Comparison of ENCODE assay signal across 18 cellular contexts in genomic region chr14:104953896-104954656, GRCh38. TPM values are rescaled to one million over a fixed set of nuclear protein-coding genes. Genes with fewer than 3 reads are reported as not detected.
"Had no signal": no experiment of that assay in that cellular context is flagged by ENCODE, and none has a peak within 500 bp of the region (broad histone marks: within the 10 kb centered on the region; RNA-seq: fewer than 3 reads in every experiment).

No MANE protein-coding gene starts in this region.

- ATAC-seq: activated CD4-positive, CD25-positive, alpha-beta regulatory T cell treated with anti-CD3 and anti-CD28 coated beads, Interleukin-2, amount 50 U/mL, for 24 hours; activated naive CD8-positive, alpha-beta T cell treated with anti-CD3 and anti-CD28 coated beads, Interleukin-2, amount 50 U/mL, for 24 hours; psoas muscle had no signal

- FAIRE-seq: astrocyte had no signal

- H3K4me1 ChIP-seq: psoas muscle, testis had no signal

- DNase-seq: activated CD4-positive, alpha-beta T cell treated with anti-CD3 and anti-CD28 coated beads, Interleukin-2, amount 50 U/mL, for 1 hour; activated CD8-positive, alpha-beta memory T cell treated with anti-CD3 and anti-CD28 coated beads for 24 hours; activated naive CD4-positive, alpha-beta T cell; activated naive CD8-positive, alpha-beta T cell treated with anti-CD3 and anti-CD28 coated beads, Interleukin-2, amount 50 U/mL, for 24 hours; hippocampal formation; nephron progenitor cell; stimulated activated CD4-positive, alpha-beta T cell treated with anti-CD3 and anti-CD28 coated beads, Interleukin-12 subunit alpha, Interleukin-12 subunit beta, amount 100 ng/mL, for 4 hours; stimulated activated CD4-positive, alpha-beta T cell treated with anti-CD3 and anti-CD28 coated beads, Interleukin-2, amount 100 ng/mL, for 24 hours; stomach; T-helper 9 cell; testis had no signal

- H3K4me3 Mint-ChIP-seq: activated naive CD8-positive, alpha-beta T cell treated with anti-CD3 and anti-CD28 coated beads, Interleukin-2, amount 50 U/mL, for 24 hours; activated T-helper 1 cell treated with anti-CD3 and anti-CD28 coated beads, Interleukin-12 subunit alpha, Interleukin-12 subunit beta, Interleukin-2, Interleukin-4 antibody, amounts not matched to agents 30 ng/mL and 10 ng/mL and 1 ng/mL, durations not matched to agents 14 hours and 24 hours and 36 hours; mesothelial cell of epicardium; nephron progenitor cell had no signal

- H3K36me3 Mint-ChIP-seq: mesothelial cell of epicardium had no signal

- H3K9me3 Mint-ChIP-seq: activated naive CD8-positive, alpha-beta T cell treated with anti-CD3 and anti-CD28 coated beads, Interleukin-2, amount 50 U/mL, for 24 hours; activated T-helper 1 cell treated with anti-CD3 and anti-CD28 coated beads, Interleukin-12 subunit alpha, Interleukin-12 subunit beta, Interleukin-2, Interleukin-4 antibody, amounts not matched to agents 30 ng/mL and 10 ng/mL and 1 ng/mL, durations not matched to agents 14 hours and 24 hours and 36 hours; mesothelial cell of epicardium; nephron progenitor cell had no signal

- H3K4me3 ChIP-seq: esophagus muscularis mucosa, psoas muscle, stomach, testis had no signal

- H3K27me3 ChIP-seq: esophagus muscularis mucosa, testis had no signal

- H3K4me1 Mint-ChIP-seq: activated naive CD8-positive, alpha-beta T cell treated with anti-CD3 and anti-CD28 coated beads, Interleukin-2, amount 50 U/mL, for 24 hours; mesothelial cell of epicardium; nephron progenitor cell had no signal

- H3K27ac ChIP-seq: esophagus muscularis mucosa, psoas muscle, stomach, testis had no signal

- H3K27ac Mint-ChIP-seq: activated naive CD8-positive, alpha-beta T cell treated with anti-CD3 and anti-CD28 coated beads, Interleukin-2, amount 50 U/mL, for 24 hours; activated T-helper 1 cell treated with anti-CD3 and anti-CD28 coated beads, Interleukin-12 subunit alpha, Interleukin-12 subunit beta, Interleukin-2, Interleukin-4 antibody, amounts not matched to agents 30 ng/mL and 10 ng/mL and 1 ng/mL, durations not matched to agents 14 hours and 24 hours and 36 hours; mesothelial cell of epicardium had no signal

- H3K9me3 ChIP-seq: esophagus muscularis mucosa, psoas muscle, stomach, testis had no signal

RNA-seq across cellular contexts. Expression of gene PLD4, which starts 29.4 kb away (rescaled TPM):
- total RNA-seq: bronchial epithelial cell had no signal
- polyA plus RNA-seq: psoas muscle had no signal
